In the genomic region with DNA sequence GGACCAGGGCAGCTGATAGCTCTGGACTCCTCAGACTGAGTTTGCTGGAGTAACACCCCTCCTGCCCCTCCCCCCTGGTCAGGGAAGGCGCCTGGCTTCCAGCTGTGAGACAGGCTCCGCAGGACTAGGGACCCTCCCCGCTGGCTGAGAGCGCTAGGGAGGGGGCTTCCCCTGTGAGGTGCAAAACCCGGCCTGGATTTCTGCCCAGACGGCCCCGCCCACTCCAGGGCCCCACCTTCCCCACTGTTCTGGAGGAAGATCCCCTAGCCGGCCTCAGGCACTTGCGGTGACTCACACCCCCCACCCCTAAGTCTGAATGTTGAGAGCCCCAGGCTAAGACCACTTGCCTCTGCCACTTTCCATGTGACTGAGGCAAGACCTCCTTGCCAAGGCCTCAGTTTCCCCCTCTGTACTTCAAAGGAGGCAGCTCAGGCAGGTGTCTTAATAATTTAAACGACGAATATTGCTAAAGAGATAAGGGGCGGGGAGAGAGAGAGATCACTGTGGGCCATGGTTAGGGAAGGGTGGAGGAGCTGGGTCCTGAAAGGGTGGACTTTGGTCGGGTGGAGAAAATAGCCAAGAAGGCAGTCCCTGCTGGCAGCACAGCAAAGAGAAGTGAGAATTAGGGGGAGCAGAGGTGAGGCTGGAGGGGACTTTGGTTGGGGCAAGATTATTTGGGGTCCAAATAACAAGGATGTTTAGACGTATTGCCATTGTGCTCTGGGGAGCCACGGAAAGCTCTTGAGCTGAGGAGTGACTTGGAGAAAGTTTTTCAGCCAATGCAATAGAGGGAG, we compare ENCODE assay signal across 8 cellular contexts. TPM values are rescaled to one million over a fixed set of nuclear protein-coding genes. Genes with fewer than 3 reads are reported as not detected.
DNase-seq lines count a peak whose midpoint lies in the region; ATAC-seq and TF ChIP-seq lines count a peak whose summit lies in the region.

No MANE protein-coding gene starts in this region.

- in situ Hi-C loops in astrocyte of the spinal cord (cut with HindIII; ENCODE audit: low sequenced_read_pairs) = no loop called here

- WGBS in liver = 21% methylated on average over 15 of the region's 15 CpGs
- WGBS in lower leg skin, 2 donors = 14 to 15% methylated on average over 12 to 13 of the region's 15 CpGs

- H3K9ac ChIP-seq in liver (ENCODE audit: low read depth in 1 of 2, low read length in 2 of 2) (peak overlapping the region in 1 of 2 donors; percentile 77), subcutaneous abdominal adipose tissue (ENCODE audit: low read length in 5 of 5) (peak overlapping the region in 2 of 5 donors; percentile 65 to 73)

- TF ChIP-seq CTCF in astrocyte of the spinal cord (IDR thresholded peaks at IDR 0.05; ENCODE audit: low read depth, low read length) (no peak), liver (IDR thresholded peaks at IDR 0.05; ENCODE audit: low read depth, low read length, missing input control) (no peak), lower leg skin (IDR thresholded peaks at IDR 0.05) (no peak)

- H3K4me1 ChIP-seq in liver (ENCODE audit: control insufficient read depth in 4 of 4, insufficient read depth in 4 of 4, low read length in 3 of 4) (peaks cover 12 to 37% (median 25%) of the 10 kb centered on the region in 4 donors), subcutaneous abdominal adipose tissue (ENCODE audit: control insufficient read depth in 5 of 5, insufficient read depth in 5 of 5, low read length in 5 of 5) (peaks cover 3 to 74% (median 34%) of the 10 kb centered on the region in 5 donors)

- H3K36me3 ChIP-seq in liver (ENCODE audit: control insufficient read depth in 4 of 4, insufficient read depth in 3 of 4, low read depth in 1 of 4, low read length in 3 of 4) = no peaks in the 10 kb centered on the region
- H3K36me3 ChIP-seq in subcutaneous abdominal adipose tissue (ENCODE audit: control insufficient read depth in 5 of 5, insufficient read depth in 5 of 5, low read length in 5 of 5) = peaks cover 0 to 2% (median 0%) of the 10 kb centered on the region in 5 donors

- DNase-seq in ELR (ENCODE audit: low read depth) (peak; percentile 69), NCI-H1417 (lab: John Stamatoyannopoulos, UW) (peak; percentile 69 to 97 (median 93)), astrocyte of the spinal cord (ENCODE audit: low read depth, low spot score) (peak; percentile 30), lower leg skin (ENCODE audit: low spot score in 2 of 2) (no peak)

- H3K9me3 ChIP-seq in liver (ENCODE audit: control insufficient read depth in 4 of 4, low read length in 3 of 4) (no peaks in the 10 kb centered on the region), subcutaneous abdominal adipose tissue (ENCODE audit: control insufficient read depth in 5 of 5, low read length in 5 of 5) (no peaks in the 10 kb centered on the region)

- intact Hi-C loops in lower leg skin (cut with DNase I; ENCODE audit: low total_unique reads) = no loop called here

- ATAC-seq in HG03095 (IDR thresholded peaks at IDR 0.05; ENCODE audit: unreplicated experiment) = no peak
- ATAC-seq in HG02610 (IDR thresholded peaks at IDR 0.05; ENCODE audit: unreplicated experiment) = no peak

- TF ChIP-seq POLR2A in lower leg skin (IDR thresholded peaks at IDR 0.05) = no peak

- H3K27me3 ChIP-seq in liver (ENCODE audit: control insufficient read depth in 4 of 4, insufficient read depth in 4 of 4, low read length in 3 of 4) (no peaks in the 10 kb centered on the region), subcutaneous abdominal adipose tissue (ENCODE audit: control insufficient read depth in 5 of 5, insufficient read depth in 4 of 5, low read length in 5 of 5) (peaks cover 0 to 4% (median 0%) of the 10 kb centered on the region in 5 donors)

- H3K4me3 ChIP-seq in astrocyte of the spinal cord (ENCODE audit: low read depth, low read length) (no peak overlapping the region), liver (ENCODE audit: low read depth in 1 of 3, low read length in 3 of 3) (peak overlapping the region in 1 of 3 donors; percentile 67), subcutaneous abdominal adipose tissue (ENCODE audit: low read depth in 1 of 5, low read length in 5 of 5) (peak overlapping the region in 2 of 5 donors; percentile 72 to 80), lower leg skin (ENCODE audit: low read depth, poor library complexity, severe bottlenecking) (no peak overlapping the region)

- no peak for TF ChIP-seq RAD21 in liver (IDR thresholded peaks at IDR 0.05)

- H3K27ac ChIP-seq in liver (ENCODE audit: low read depth in 1 of 2, low read length in 2 of 2) = peak overlapping the region; percentile 19 to 56
- H3K27ac ChIP-seq in subcutaneous abdominal adipose tissue (ENCODE audit: low read depth, low read length) = peak overlapping the region; percentile 10

TF ChIP-seq in liver, 16 proteins besides CTCF, POLR2A, EP300 and RAD21:
- TF ChIP-seq NR2F2 (IDR thresholded peaks at IDR 0.05) (no peak), SP1 (IDR thresholded peaks at IDR 0.05) (peak; percentile 28), HNF4A (conservative IDR thresholded peaks at IDR 0.05) (peak; percentile 53 to 67), HNF4G (IDR thresholded peaks at IDR 0.05) (peak; percentile 64)
- TF ChIP-seq, protein P1, sequence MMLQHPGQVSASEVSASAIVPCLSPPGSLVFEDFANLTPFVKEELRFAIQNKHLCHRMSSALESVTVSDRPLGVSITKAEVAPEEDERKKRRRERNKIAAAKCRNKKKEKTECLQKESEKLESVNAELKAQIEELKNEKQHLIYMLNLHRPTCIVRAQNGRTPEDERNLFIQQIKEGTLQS (IDR thresholded peaks at IDR 0.05) = no peak

RNA-seq across cellular contexts. Expression of a gene that starts 1.0 kb away (rescaled TPM):
- total RNA-seq in liver (10 to 100 TPM in 1 of 2 donors, 1 to 10 TPM in 1; 3.1 to 13.1 TPM), lower leg skin (10 to 100 TPM; 42.5 to 68.0 (median 57.0) TPM)
- 1 to 10 TPM; 2.3 to 7.8 TPM for polyA plus RNA-seq in liver

Comparison
In these comparisons a context has a peak if more than half of its experiments do, and no peak if none do; other contexts are left out.
1. DNase-seq: peak in ELR (single experiment), NCI-H1417 (3 of 3) and astrocyte of the spinal cord (single experiment); none in lower leg skin (0 of 2).